Comparison of ENCODE assay signal across 15 cellular contexts in genomic region chr5:179345179-179345428, GRCh38. TPM values are rescaled to one million over a fixed set of nuclear protein-coding genes. Genes with fewer than 3 reads are reported as not detected.
DNase-seq lines count a peak whose midpoint lies in the region; ATAC-seq, FAIRE-seq and TF ChIP-seq lines count a peak whose summit lies in the region.
"Had no signal": no experiment of that assay in that cellular context is flagged by ENCODE, and none has a peak within 500 bp of the region (broad histone marks: within the 10 kb centered on the region; RNA-seq: fewer than 3 reads in every experiment).

No MANE protein-coding gene starts in this region.

- H3K4me1 ChIP-seq in DND-41 (ENCODE audit: insufficient read depth, low read length), result peaks cover 4% of the 10 kb centered on the region; the same call in 1 of the 2 replicates
- H3K4me1 ChIP-seq in gastroesophageal sphincter, result peaks cover 0 to 44% (median 17%) of the 10 kb centered on the region in 3 donors
- H3K4me1 ChIP-seq in skeletal muscle satellite cell (ENCODE audit: control insufficient read depth, insufficient read depth, low read length), result peaks cover 33% of the 10 kb centered on the region

- no peak for ATAC-seq in DND-41 (ENCODE audit: insufficient read depth, low read depth)
- no peak for ATAC-seq in gastroesophageal sphincter
- ATAC-seq in HG02610 (IDR thresholded peaks at IDR 0.05; ENCODE audit: unreplicated experiment), result no peak
- ATAC-seq: effector memory CD8-positive, alpha-beta T cell; PC-3 had no signal

- TF ChIP-seq POLR2A in gastroesophageal sphincter (IDR thresholded peaks at IDR 0.05), result peak in 1 of 2 donors; percentile 30
- TF ChIP-seq POLR2A in GM12891 (IDR thresholded peaks at IDR 0.05; ENCODE audit: low read depth, low read length), result no peak

- no CpG with 5 or more reads among the region's 37 CpGs for WGBS in gastroesophageal sphincter (ENCODE audit: low coverage in 1 of 2), 2 donors

- TF ChIP-seq EP300 in gastroesophageal sphincter (IDR thresholded peaks at IDR 0.05), result no peak

- peaks cover 5% of the 10 kb centered on the region for H4K20me1 ChIP-seq in DND-41 (ENCODE audit: insufficient read depth, low read length)

- peak overlapping the region; percentile 59 for H3K4me2 ChIP-seq in DND-41 (ENCODE audit: insufficient read depth, low read length)
- peak overlapping the region; percentile 97 for H3K4me2 ChIP-seq in skeletal muscle satellite cell (ENCODE audit: low read length)

- H3K27ac ChIP-seq in DND-41 (ENCODE audit: low read length) (no peak overlapping the region), gastroesophageal sphincter (peak overlapping the region in 3 of 4 donors; percentile 76 to 83 (median 77))
- H3K27ac ChIP-seq: HL-60 had no signal

- H3K27me3 ChIP-seq in DND-41 (ENCODE audit: insufficient read depth, low read length, poor library complexity), result peaks cover 31% of the 10 kb centered on the region
- peaks cover 57% of the 10 kb centered on the region for H3K27me3 ChIP-seq in gastroesophageal sphincter
- H3K27me3 ChIP-seq in skeletal muscle satellite cell (ENCODE audit: control insufficient read depth, insufficient read depth, low read length), result peaks cover 4% of the 10 kb centered on the region

- DNase-seq in DND-41 (no peak), T1000 (lab: John Stamatoyannopoulos, UW) (peak; percentile 43), NCI-H1694 (lab: John Stamatoyannopoulos, UW) (no peak), SIG-M5 (lab: John Stamatoyannopoulos, UW) (no peak), GM12891 (ENCODE audit: insufficient read length, low spot score) (no peak)
- DNase-seq: activated CD4-positive, CD25-positive, alpha-beta regulatory T cell; activated gamma-delta T cell; effector memory CD8-positive, alpha-beta T cell; kidney glomerular epithelial cell; NCI-H1694 treated with DMSO at 0.1 percent for 48 hours; PC-3 had no signal

- H3K9ac ChIP-seq in DND-41 (ENCODE audit: low read depth, low read length), result no peak overlapping the region
- H3K9ac ChIP-seq in skeletal muscle satellite cell (ENCODE audit: low read depth, low read length), result peak overlapping the region; percentile 91

- FAIRE-seq in GM12891 (lab: Jason Lieb, UNC), result no peak

- TF ChIP-seq CTCF in DND-41 (IDR thresholded peaks at IDR 0.05; ENCODE audit: borderline replicate concordance, extremely low read depth, low read length, poor library complexity, severe bottlenecking) (no peak), gastroesophageal sphincter (IDR thresholded peaks at IDR 0.05) (no peak)

- H3K9me3 ChIP-seq in DND-41 (ENCODE audit: insufficient read depth, low read length, severe bottlenecking) (no peaks in the 10 kb centered on the region), gastroesophageal sphincter (no peaks in the 10 kb centered on the region), skeletal muscle satellite cell (replicated peaks; ENCODE audit: low read length) (no peaks in the 10 kb centered on the region)

- H2AFZ ChIP-seq in DND-41 (ENCODE audit: low read depth, low read length), result no peak overlapping the region

- no peaks in the 10 kb centered on the region for H3K79me2 ChIP-seq in DND-41 (ENCODE audit: insufficient read depth, low read length)

- H3K36me3 ChIP-seq in DND-41 (ENCODE audit: insufficient read depth, low read length) (no peaks in the 10 kb centered on the region), gastroesophageal sphincter (no peaks in the 10 kb centered on the region), skeletal muscle satellite cell (ENCODE audit: insufficient read depth, low read length) (peaks cover 18% of the 10 kb centered on the region)

- no peak overlapping the region for H3K4me3 ChIP-seq in DND-41 (ENCODE audit: low read depth in 1 of 2, low read length in 2 of 2)
- H3K4me3 ChIP-seq in gastroesophageal sphincter, result peak overlapping the region; percentile 41 to 76
- H3K4me3 ChIP-seq in skeletal muscle satellite cell (ENCODE audit: low read length), result peak overlapping the region; percentile 90

TF ChIP-seq in GM12891, 5 proteins besides CTCF, POLR2A, EP300 and RAD21:
- TF ChIP-seq POU2F2 (IDR thresholded peaks at IDR 0.05; ENCODE audit: low read depth, low read length), result no peak
- TF ChIP-seq TAF1 (IDR thresholded peaks at IDR 0.05; ENCODE audit: low read depth, low read length), result no peak
- no peak for TF ChIP-seq SPI1 (IDR thresholded peaks at IDR 0.05; ENCODE audit: low read depth, low read length)
- no peak for TF ChIP-seq POLR2AphosphoS5 (IDR thresholded peaks at IDR 0.05; ENCODE audit: low read depth, low read length)
- TF ChIP-seq PAX5 (IDR thresholded peaks at IDR 0.05; ENCODE audit: insufficient read depth, low read length, severe bottlenecking), result no peak

RNA-seq across cellular contexts. Expression of gene ADAMTS2, which starts 0.2 kb away (rescaled TPM):
- total RNA-seq in gastroesophageal sphincter, result 10 to 100 TPM; 14.8 to 24.8 (median 22.6) TPM
- total RNA-seq in skeletal muscle satellite cell (2012; rRNA removed), result 52.0 and 56.0 TPM in 2 replicates
- not detected for polyA plus RNA-seq in GM12891 (2012; ENCODE audit: low read depth, missing spikeins)
- total RNA-seq: PC-3 had no signal

Comparison
In these comparisons a context has a peak if more than half of its experiments do, and no peak if none do; other contexts are left out.
1. H3K4me3 ChIP-seq: peak in gastroesophageal sphincter (2 of 2) and skeletal muscle satellite cell (single experiment); none in DND-41 (0 of 2).